ENCODE assay signal across 8 cellular contexts in the genomic region with DNA sequence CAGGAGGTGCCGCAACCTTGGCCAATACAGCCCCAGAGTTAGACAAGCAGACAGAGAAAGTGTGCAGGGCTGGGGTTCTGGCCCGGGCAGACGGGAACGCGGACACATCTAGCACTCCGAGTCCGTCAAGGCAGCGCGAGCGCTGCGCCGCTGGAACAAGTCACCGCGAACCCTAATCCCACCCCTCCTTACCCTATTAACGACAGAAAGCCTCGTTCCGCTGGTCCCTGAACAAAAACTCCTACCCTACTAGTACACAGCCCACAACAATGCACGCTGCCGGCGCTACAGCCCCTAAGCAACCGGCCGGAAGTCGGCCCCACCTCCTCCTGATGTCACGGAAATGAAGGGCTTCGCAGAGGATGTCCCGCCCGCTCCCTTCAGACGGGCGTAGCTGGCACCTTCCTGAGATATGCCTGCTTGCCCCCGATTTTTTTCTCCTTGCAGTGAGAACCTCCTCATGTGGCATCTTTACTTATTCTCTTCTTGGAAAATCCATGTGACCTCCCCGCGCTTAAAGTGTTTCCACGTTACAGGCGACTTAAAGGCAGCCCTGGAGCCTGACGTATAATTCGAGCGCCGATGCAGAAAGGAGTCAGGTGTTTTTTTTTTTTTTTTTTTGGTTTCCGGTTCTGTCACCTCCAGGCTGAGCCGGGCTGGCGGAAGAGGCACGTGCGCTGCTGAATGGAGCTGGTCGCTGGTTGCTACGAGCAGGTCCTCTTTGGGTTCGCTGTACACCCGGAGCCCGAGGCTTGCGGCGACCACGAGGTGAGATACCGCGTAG. TPM values are rescaled to one million over a fixed set of nuclear protein-coding genes. Genes with fewer than 3 reads are reported as not detected.
DNase-seq lines count a peak whose midpoint lies in the region; ATAC-seq lines count a peak whose summit lies in the region.

Gene C6orf52 (minus strand): TSS at position 315 of the 784 bp plus-strand sequence. CDS start 7,066 bp downstream, outside the sequence.
Gene PAK1IP1 (plus strand): TSS at position 671 of the 784 bp plus-strand sequence. CDS start 14 bp downstream, at position 685.

- H3K4me3 Mint-ChIP-seq in activated CD4-positive, alpha-beta T cell treated with anti-CD3 and anti-CD28 coated beads, Interleukin-2, amount 10 ng/mL, durations not matched to agents 7 days and 5 days, result peak within 1 kb of the TSS; percentile 91

- H3K27me3 Mint-ChIP-seq in activated CD4-positive, alpha-beta T cell treated with anti-CD3 and anti-CD28 coated beads, Interleukin-2, amount 10 ng/mL, durations not matched to agents 7 days and 5 days, result no peaks in the 10 kb centered on the region

- CTCF ChIA-PET in activated CD4-positive, alpha-beta T cell treated with anti-CD3 and anti-CD28 coated beads, Interleukin-2, amount 10 ng/mL, durations not matched to agents 7 days and 5 days (lab: Charles Lee), result interaction anchor here (0.6 to 2.0 kb wide), 10 partner anchors 12 to 666 kb away, joined by 3 to 16 read pairs (median 3); partner anchors contain the start of gene TMEM14C

- POLR2A ChIA-PET in activated CD4-positive, alpha-beta T cell treated with anti-CD3 and anti-CD28 coated beads, Interleukin-2, amount 10 ng/mL, durations not matched to agents 7 days and 5 days (lab: Charles Lee), result interaction anchor here (0.8 to 1.0 kb wide), 3 partner anchors 26 to 54 kb away, joined by 3 to 5 read pairs (median 4); partner anchors contain the start of gene TMEM14B

- H3K36me3 Mint-ChIP-seq in activated CD4-positive, alpha-beta T cell treated with anti-CD3 and anti-CD28 coated beads, Interleukin-2, amount 10 ng/mL, durations not matched to agents 7 days and 5 days (ENCODE audit: low read depth), result peaks cover 28% of the 10 kb centered on the region

- H3K4me1 Mint-ChIP-seq in activated CD4-positive, alpha-beta T cell treated with anti-CD3 and anti-CD28 coated beads, Interleukin-2, amount 10 ng/mL, durations not matched to agents 7 days and 5 days, result peaks cover 44% of the 10 kb centered on the region

- H3K9me3 Mint-ChIP-seq in activated CD4-positive, alpha-beta T cell treated with anti-CD3 and anti-CD28 coated beads, Interleukin-2, amount 10 ng/mL, durations not matched to agents 7 days and 5 days, result no peaks in the 10 kb centered on the region

- H3K27ac Mint-ChIP-seq in activated CD4-positive, alpha-beta T cell treated with anti-CD3 and anti-CD28 coated beads, Interleukin-2, amount 10 ng/mL, durations not matched to agents 7 days and 5 days, result peak within 1 kb of the TSS; percentile 100

- DNase-seq in C1 segment of cervical spinal cord (lab: John Stamatoyannopoulos, UW) (peak; percentile 31 to 93 (median 90)), NCI-H526 treated with DMSO at 0.1 percent for 48 hours (lab: John Stamatoyannopoulos, UW) (peak; percentile 99), dedifferentiated amniotic fluid mesenchymal stem cell (ENCODE audit: extremely low spot score) (peak; percentile 93), left kidney (ENCODE audit: low read depth, low spot score) (peak; percentile 98)
- DNase-seq in activated CD4-positive, alpha-beta T cell treated with anti-CD3 and anti-CD28 coated beads, Interleukin-2, amount 10 ng/mL, durations not matched to agents 7 days and 5 days, result peak; percentile 95
- DNase-seq in stimulated activated CD4-positive, alpha-beta T cell treated with anti-CD3 and anti-CD28 coated beads, Interleukin-1b, Interleukin-23, amount 100 ng/mL, for 48 hours, result peak; percentile 92

- peak; percentile 98 for ATAC-seq in GM19351 (IDR thresholded peaks at IDR 0.05; ENCODE audit: unreplicated experiment)
- ATAC-seq in HG03520 (IDR thresholded peaks at IDR 0.05; ENCODE audit: unreplicated experiment), result peak; percentile 95

RNA-seq across cellular contexts. Expression of gene C6orf52, which starts in this region (rescaled TPM):
- total RNA-seq in activated CD4-positive, alpha-beta T cell treated with anti-CD3 and anti-CD28 coated beads, Interleukin-2, amount 10 ng/mL, durations not matched to agents 7 days and 5 days, result 1 to 10 TPM; 1.1 to 1.9 TPM

RNA-seq across cellular contexts. Expression of gene PAK1IP1, which starts in this region (rescaled TPM):
- total RNA-seq in activated CD4-positive, alpha-beta T cell treated with anti-CD3 and anti-CD28 coated beads, Interleukin-2, amount 10 ng/mL, durations not matched to agents 7 days and 5 days, result 10 to 100 TPM; 13.4 to 15.1 TPM

Comparison
In these comparisons a context has a peak if more than half of its experiments do, and no peak if none do; other contexts are left out.
1. Peak in every context shown above with its lines: DNase-seq and ATAC-seq.